In genomic region chr17:3635474-3636153, GRCh38 we compare ENCODE assay signal across 1 cellular context.
TF ChIP-seq lines count a peak whose summit lies in the region.

No MANE protein-coding gene starts in this region.

TF ChIP-seq in HEK293, 187 proteins besides CTCF, POLR2A, EP300 and RAD21 (continued from another document):
- no peak for TF ChIP-seq ZSCAN4 (tag by site-specific recombination; IDR thresholded peaks at IDR 0.05)
- TF ChIP-seq ZNF391 (tag by site-specific recombination; IDR thresholded peaks at IDR 0.05; ENCODE audit: borderline replicate concordance, low read depth): peak; percentile 37; the same call in 1 of the 2 replicates
- TF ChIP-seq GLIS2 (tag by site-specific recombination; IDR thresholded peaks at IDR 0.05): peak; percentile 94
- no peak for TF ChIP-seq ZNF202 (tag by site-specific recombination; IDR thresholded peaks at IDR 0.05; ENCODE audit: borderline replicate concordance)
- TF ChIP-seq ZNF175 (tag by site-specific recombination; IDR thresholded peaks at IDR 0.05): no peak
- no peak for TF ChIP-seq ZNF341 (tag by site-specific recombination; IDR thresholded peaks at IDR 0.05; ENCODE audit: low read depth)
- TF ChIP-seq ZNF768 (tag by site-specific recombination; IDR thresholded peaks at IDR 0.05): no peak
- no peak for TF ChIP-seq ZNF639 (tag by site-specific recombination; IDR thresholded peaks at IDR 0.05)
- no peak for TF ChIP-seq ZFP41 (tag by site-specific recombination; IDR thresholded peaks at IDR 0.05; ENCODE audit: borderline replicate concordance)
- TF ChIP-seq ZIC2 (tag by site-specific recombination; IDR thresholded peaks at IDR 0.05): peak; percentile 78
- no peak for TF ChIP-seq IKZF3 (tag by site-specific recombination; IDR thresholded peaks at IDR 0.05)
- no peak for TF ChIP-seq ZNF10 (tag by site-specific recombination; IDR thresholded peaks at IDR 0.05)
- TF ChIP-seq PRDM1 (tag by site-specific recombination; IDR thresholded peaks at IDR 0.05): no peak
- TF ChIP-seq ZNF530 (tag by site-specific recombination; IDR thresholded peaks at IDR 0.05; ENCODE audit: low read depth): no peak
